ENCODE assay signal across 1 cellular context in the genomic region with DNA sequence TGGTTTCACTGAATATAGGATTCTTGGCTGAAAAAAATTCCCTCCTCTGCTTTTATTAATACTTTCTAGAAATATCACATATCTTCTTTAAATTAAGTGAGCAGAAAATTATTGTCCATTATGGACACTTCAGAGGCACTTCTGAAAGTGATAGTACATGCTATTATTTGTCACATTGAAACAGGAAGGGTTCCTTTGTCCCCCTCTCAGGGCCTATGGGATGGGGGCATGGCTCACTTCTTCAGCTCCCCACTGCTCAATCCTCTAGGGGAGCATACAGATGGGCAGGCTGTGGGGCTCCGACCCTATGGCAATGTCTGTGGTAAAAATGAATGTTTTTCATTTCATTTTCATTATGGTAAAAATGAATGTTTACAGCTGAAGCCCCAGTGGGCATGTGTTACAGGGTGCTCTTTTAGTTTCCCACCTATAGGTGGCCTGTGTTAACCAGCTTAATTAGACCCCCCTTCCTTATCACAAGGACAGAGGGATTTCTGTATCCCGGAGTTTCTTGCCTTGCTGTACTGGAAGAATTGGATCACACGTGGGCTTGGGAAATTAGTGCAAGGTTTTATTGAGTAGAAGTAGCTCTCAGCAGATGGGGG.
TF ChIP-seq lines count a peak whose summit lies in the region.

No MANE protein-coding gene starts in this region.

TF ChIP-seq in H1, 55 proteins besides CTCF, POLR2A, EP300 and RAD21:
- TF ChIP-seq RBBP5 (IDR thresholded peaks at IDR 0.05; ENCODE audit: borderline replicate concordance, low read depth, low read length) (no peak), JUND (IDR thresholded peaks at IDR 0.05; ENCODE audit: low read length) (no peak), POU5F1 (IDR thresholded peaks at IDR 0.05; ENCODE audit: low read depth, low read length) (no peak), TCF12 (IDR thresholded peaks at IDR 0.05; ENCODE audit: low read depth, low read length) (no peak), CHD7 (IDR thresholded peaks at IDR 0.05; ENCODE audit: insufficient replicate concordance, low read length) (no peak), CBX8 (IDR thresholded peaks at IDR 0.05; ENCODE audit: borderline replicate concordance, low read depth, low read length) (no peak), TAF1 (IDR thresholded peaks at IDR 0.05; ENCODE audit: low read depth, low read length) (no peak), CBX5 (IDR thresholded peaks at IDR 0.05; ENCODE audit: low read depth, low read length) (no peak), CTBP2 (IDR thresholded peaks at IDR 0.05; ENCODE audit: borderline replicate concordance, insufficient read depth, insufficient read length, low read length) (no peak), BACH1 (IDR thresholded peaks at IDR 0.05; ENCODE audit: low read length) (no peak), TAF7 (optimal IDR thresholded peaks at IDR 0.05; ENCODE audit: borderline replicate concordance, low read depth, low read length) (no peak)
